ENCODE assay signal across 1 cellular context in genomic region chr5:6633469-6634326, GRCh38.
TF ChIP-seq lines count a peak whose summit lies in the region.

No MANE protein-coding gene starts in this region.

TF ChIP-seq in HepG2, 621 proteins besides CTCF, POLR2A, EP300 and RAD21 (continued from another document and continues in another):
- TF ChIP-seq ERF (CRISPR knock-in tag; IDR thresholded peaks at IDR 0.05) (no peak), THAP11 (CRISPR knock-in tag; IDR thresholded peaks at IDR 0.05) (no peak), KMT2B (CRISPR knock-in tag; IDR thresholded peaks at IDR 0.05) (no peak), ZBED4 (CRISPR knock-in tag; IDR thresholded peaks at IDR 0.05; ENCODE audit: borderline replicate concordance) (no peak), MYPOP (CRISPR knock-in tag; IDR thresholded peaks at IDR 0.05) (peak; percentile 91), MNT (IDR thresholded peaks at IDR 0.05) (no peak), ZNF879 (CRISPR knock-in tag; IDR thresholded peaks at IDR 0.05) (no peak), PAXIP1 (CRISPR knock-in tag; conservative IDR thresholded peaks at IDR 0.05) (no peak), ZNF382 (CRISPR knock-in tag; IDR thresholded peaks at IDR 0.05; ENCODE audit: borderline replicate concordance) (no peak), ZNF205 (CRISPR knock-in tag; IDR thresholded peaks at IDR 0.05) (0 out of 2 replicates have a peak, but pooled peaks have one; percentile 61), TAF1 (CRISPR knock-in tag; IDR thresholded peaks at IDR 0.05) (peak; percentile 57), EED (CRISPR knock-in tag; IDR thresholded peaks at IDR 0.05) (no peak), SIN3A (IDR thresholded peaks at IDR 0.05; ENCODE audit: borderline replicate concordance, low read depth, low read length) (peak; percentile 36; the same call in 1 of the 2 replicates), HMG20B (CRISPR knock-in tag; conservative IDR thresholded peaks at IDR 0.05) (no peak), SRSF9 (IDR thresholded peaks at IDR 0.05; ENCODE audit: borderline replicate concordance, insufficient read depth, low read depth, low read length, poor library complexity, severe bottlenecking) (no peak), GPN1 (CRISPR knock-in tag; IDR thresholded peaks at IDR 0.05; ENCODE audit: borderline replicate concordance) (no peak), ARHGAP35 (CRISPR knock-in tag; IDR thresholded peaks at IDR 0.05; ENCODE audit: borderline replicate concordance) (no peak), IRX3 (CRISPR knock-in tag; IDR thresholded peaks at IDR 0.05; ENCODE audit: borderline replicate concordance, low read depth) (peak; percentile 48; the same call in 1 of the 2 replicates), ZNF607 (CRISPR knock-in tag; IDR thresholded peaks at IDR 0.05; ENCODE audit: borderline replicate concordance) (peak; percentile 35; the same call in 1 of the 2 replicates), ZNF331 (CRISPR knock-in tag; IDR thresholded peaks at IDR 0.05) (0 out of 2 replicates have a peak, but pooled peaks have one; percentile 23), ATAD3A (CRISPR knock-in tag; IDR thresholded peaks at IDR 0.05) (no peak), STAT5B (CRISPR knock-in tag; IDR thresholded peaks at IDR 0.05) (no peak), ZNF501 (CRISPR knock-in tag; IDR thresholded peaks at IDR 0.05) (peak; percentile 22; the same call in 1 of the 2 replicates), ZFP36L2 (CRISPR knock-in tag; IDR thresholded peaks at IDR 0.05) (no peak), ZNF558 (CRISPR knock-in tag; IDR thresholded peaks at IDR 0.05; ENCODE audit: borderline replicate concordance) (peak; percentile 42; the same call in 1 of the 2 replicates), RELA (CRISPR knock-in tag; IDR thresholded peaks at IDR 0.05) (no peak), ZNF160 (CRISPR knock-in tag; IDR thresholded peaks at IDR 0.05) (no peak), NCOA5 (CRISPR knock-in tag; IDR thresholded peaks at IDR 0.05) (no peak), MIER3 (CRISPR knock-in tag; IDR thresholded peaks at IDR 0.05; ENCODE audit: borderline replicate concordance) (no peak), ZNF460 (CRISPR knock-in tag; IDR thresholded peaks at IDR 0.05; ENCODE audit: borderline replicate concordance) (no peak), SMARCC2 (IDR thresholded peaks at IDR 0.05) (no peak), ZNF616 (CRISPR knock-in tag; IDR thresholded peaks at IDR 0.05; ENCODE audit: low read depth) (0 out of 2 replicates have a peak, but pooled peaks have one; percentile 28), TEAD3 (CRISPR knock-in tag; optimal IDR thresholded peaks at IDR 0.05; ENCODE audit: borderline replicate concordance) (peak; percentile 42), MXD3 (CRISPR knock-in tag; IDR thresholded peaks at IDR 0.05) (peak; percentile 57; the same call in 1 of the 2 replicates), NRL (CRISPR knock-in tag; IDR thresholded peaks at IDR 0.05; ENCODE audit: borderline replicate concordance) (no peak), FOXO1 (CRISPR knock-in tag; IDR thresholded peaks at IDR 0.05) (0 out of 2 replicates have a peak, but pooled peaks have one; percentile 10), MED8 (CRISPR knock-in tag; IDR thresholded peaks at IDR 0.05; ENCODE audit: insufficient replicate concordance) (peak; percentile 52), KDM4B (CRISPR knock-in tag; IDR thresholded peaks at IDR 0.05) (no peak), SALL1 (CRISPR knock-in tag; IDR thresholded peaks at IDR 0.05) (0 out of 2 replicates have a peak, but pooled peaks have one; percentile 14), FOXP1 (IDR thresholded peaks at IDR 0.05) (no peak), FOXP1 (CRISPR knock-in tag; IDR thresholded peaks at IDR 0.05) (no peak), ZNF564 (CRISPR knock-in tag; IDR thresholded peaks at IDR 0.05) (no peak), ZNF770 (CRISPR knock-in tag; IDR thresholded peaks at IDR 0.05) (no peak), ZBTB21 (CRISPR knock-in tag; IDR thresholded peaks at IDR 0.05) (no peak), PTBP1 (IDR thresholded peaks at IDR 0.05; ENCODE audit: low read depth, low read length, poor library complexity, severe bottlenecking) (no peak), SSRP1 (CRISPR knock-in tag; IDR thresholded peaks at IDR 0.05) (no peak), GATA4 (IDR thresholded peaks at IDR 0.05; ENCODE audit: borderline replicate concordance, low read depth) (no peak), ZNF20 (CRISPR knock-in tag; IDR thresholded peaks at IDR 0.05) (no peak), ZNF343 (CRISPR knock-in tag; IDR thresholded peaks at IDR 0.05) (peak; percentile 80; the same call in 1 of the 2 replicates), TBX2 (CRISPR knock-in tag; IDR thresholded peaks at IDR 0.05; ENCODE audit: borderline replicate concordance) (0 out of 2 replicates have a peak, but pooled peaks have one; percentile 7), SP5 (CRISPR knock-in tag; IDR thresholded peaks at IDR 0.05; ENCODE audit: borderline replicate concordance, low read depth) (no peak), ZNF569 (CRISPR knock-in tag; IDR thresholded peaks at IDR 0.05; ENCODE audit: borderline replicate concordance) (no peak), ZNF44 (CRISPR knock-in tag; IDR thresholded peaks at IDR 0.05) (no peak), ADNP (CRISPR knock-in tag; IDR thresholded peaks at IDR 0.05) (no peak), ZNF484 (CRISPR knock-in tag; IDR thresholded peaks at IDR 0.05; ENCODE audit: borderline replicate concordance, low read depth) (no peak)
- TF ChIP-seq, protein P1, sequence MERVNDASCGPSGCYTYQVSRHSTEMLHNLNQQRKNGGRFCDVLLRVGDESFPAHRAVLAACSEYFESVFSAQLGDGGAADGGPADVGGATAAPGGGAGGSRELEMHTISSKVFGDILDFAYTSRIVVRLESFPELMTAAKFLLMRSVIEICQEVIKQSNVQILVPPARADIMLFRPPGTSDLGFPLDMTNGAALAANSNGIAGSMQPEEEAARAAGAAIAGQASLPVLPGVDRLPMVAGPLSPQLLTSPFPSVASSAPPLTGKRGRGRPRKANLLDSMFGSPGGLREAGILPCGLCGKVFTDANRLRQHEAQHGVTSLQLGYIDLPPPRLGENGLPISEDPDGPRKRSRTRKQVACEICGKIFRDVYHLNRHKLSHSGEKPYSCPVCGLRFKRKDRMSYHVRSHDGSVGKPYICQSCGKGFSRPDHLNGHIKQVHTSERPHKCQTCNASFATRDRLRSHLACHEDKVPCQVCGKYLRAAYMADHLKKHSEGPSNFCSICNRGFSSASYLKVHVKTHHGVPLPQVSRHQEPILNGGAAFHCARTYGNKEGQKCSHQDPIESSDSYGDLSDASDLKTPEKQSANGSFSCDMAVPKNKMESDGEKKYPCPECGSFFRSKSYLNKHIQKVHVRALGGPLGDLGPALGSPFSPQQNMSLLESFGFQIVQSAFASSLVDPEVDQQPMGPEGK (CRISPR knock-in tag; IDR thresholded peaks at IDR 0.05): peak; percentile 21; the same call in 1 of the 2 replicates
- TF ChIP-seq, protein P2, sequence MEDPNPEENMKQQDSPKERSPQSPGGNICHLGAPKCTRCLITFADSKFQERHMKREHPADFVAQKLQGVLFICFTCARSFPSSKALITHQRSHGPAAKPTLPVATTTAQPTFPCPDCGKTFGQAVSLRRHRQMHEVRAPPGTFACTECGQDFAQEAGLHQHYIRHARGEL (CRISPR knock-in tag; IDR thresholded peaks at IDR 0.05): 0 out of 2 replicates have a peak, but pooled peaks have one; percentile 20
- TF ChIP-seq, protein P3, sequence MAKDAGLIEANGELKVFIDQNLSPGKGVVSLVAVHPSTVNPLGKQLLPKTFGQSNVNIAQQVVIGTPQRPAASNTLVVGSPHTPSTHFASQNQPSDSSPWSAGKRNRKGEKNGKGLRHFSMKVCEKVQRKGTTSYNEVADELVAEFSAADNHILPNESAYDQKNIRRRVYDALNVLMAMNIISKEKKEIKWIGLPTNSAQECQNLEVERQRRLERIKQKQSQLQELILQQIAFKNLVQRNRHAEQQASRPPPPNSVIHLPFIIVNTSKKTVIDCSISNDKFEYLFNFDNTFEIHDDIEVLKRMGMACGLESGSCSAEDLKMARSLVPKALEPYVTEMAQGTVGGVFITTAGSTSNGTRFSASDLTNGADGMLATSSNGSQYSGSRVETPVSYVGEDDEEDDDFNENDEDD (CRISPR knock-in tag; IDR thresholded peaks at IDR 0.05; ENCODE audit: borderline replicate concordance): peak; percentile 44; the same call in 1 of the 2 replicates
